9 cellular contexts compared by ENCODE assay signal in genomic region chr5:135246923-135247795, GRCh38.
DNase-seq lines count a peak whose midpoint lies in the region; ATAC-seq and TF ChIP-seq lines count a peak whose summit lies in the region.
"Had no signal": no experiment of that assay in that cellular context is flagged by ENCODE, and none has a peak within 500 bp of the region (broad histone marks: within the 10 kb centered on the region; RNA-seq: fewer than 3 reads in every experiment).

No MANE protein-coding gene starts in this region.

- in situ Hi-C loops in GM13977 (cut with MboI; ENCODE audit: low pct_unique_long_range_greater_than_20kb, low sequenced_read_pairs, unreplicated experiment) = no loop called here

- no peak overlapping the region for H3K4me3 ChIP-seq in mucosa of descending colon

- CTCF ChIA-PET in activated CD8-positive, alpha-beta T cell treated with anti-CD3 and anti-CD28 coated beads for 36 hours (lab: Charles Lee) = interaction anchor here (1.3 kb wide), 1 partner anchor 10 kb away, joined by 3 read pairs; no protein-coding TSS in a partner anchor

- no peaks in the 10 kb centered on the region for H3K9me3 ChIP-seq in mucosa of descending colon

- H3K27ac Mint-ChIP-seq in activated CD8-positive, alpha-beta T cell treated with anti-CD3 and anti-CD28 coated beads for 36 hours = no peak overlapping the region
- H3K27ac Mint-ChIP-seq: dendritic cell treated with granulocyte-macrophage colony-stimulating factor and Interleukin-4, amounts not matched to agents 40 ng/mL and 50 ng/mL, for 4 days had no signal

- peak; percentile 36 for ATAC-seq in mucosa of descending colon
- ATAC-seq in activated CD8-positive, alpha-beta T cell treated with anti-CD3 and anti-CD28 coated beads for 36 hours = no peak
- no peak for ATAC-seq in HG03097 (IDR thresholded peaks at IDR 0.05; ENCODE audit: low FRiP score, unreplicated experiment)

- H3K4me1 ChIP-seq in mucosa of descending colon (ENCODE audit: low read depth) = no peaks in the 10 kb centered on the region

- H3K36me3 ChIP-seq in mucosa of descending colon (ENCODE audit: low read depth) = no peaks in the 10 kb centered on the region

- no peaks in the 10 kb centered on the region for H3K36me3 Mint-ChIP-seq in activated CD8-positive, alpha-beta T cell treated with anti-CD3 and anti-CD28 coated beads for 36 hours (ENCODE audit: low read depth)

- POLR2A ChIA-PET in activated CD8-positive, alpha-beta T cell treated with anti-CD3 and anti-CD28 coated beads for 36 hours (lab: Charles Lee) = no interaction called here

- no peak overlapping the region for H3K4me3 Mint-ChIP-seq in activated CD8-positive, alpha-beta T cell treated with anti-CD3 and anti-CD28 coated beads for 36 hours
- H3K4me3 Mint-ChIP-seq: dendritic cell treated with granulocyte-macrophage colony-stimulating factor and Interleukin-4, amounts not matched to agents 40 ng/mL and 50 ng/mL, for 4 days had no signal

- intact Hi-C loops in mucosa of descending colon (cut with DNase I, micrococcal nuclease) = no loop called here
- intact Hi-C loops in activated CD8-positive, alpha-beta T cell treated with anti-CD3 and anti-CD28 coated beads for 36 hours (cut with micrococcal nuclease) = no loop called here

- H3K4me1 Mint-ChIP-seq in activated CD8-positive, alpha-beta T cell treated with anti-CD3 and anti-CD28 coated beads for 36 hours (ENCODE audit: low read depth) = no peaks in the 10 kb centered on the region

- H3K27me3 Mint-ChIP-seq in activated CD8-positive, alpha-beta T cell treated with anti-CD3 and anti-CD28 coated beads for 36 hours = no peaks in the 10 kb centered on the region

- DNase-seq in DMS79 treated with DMSO at 0.1 percent for 48 hours (lab: John Stamatoyannopoulos, UW) (peak; percentile 45), NCI-H146 treated with DMSO at 0.1 percent for 48 hours (lab: John Stamatoyannopoulos, UW; ENCODE audit: unreplicated experiment) (peak; percentile 5), brain pericyte (ENCODE audit: low read depth, low spot score) (peak; percentile 58), mucosa of descending colon (no peak), cerebellum (ENCODE audit: low spot score) (no peak), GM13977 (ENCODE audit: low spot score) (no peak)
- no peak for DNase-seq in activated CD8-positive, alpha-beta T cell treated with anti-CD3 and anti-CD28 coated beads for 36 hours

- H3K9me3 Mint-ChIP-seq in activated CD8-positive, alpha-beta T cell treated with anti-CD3 and anti-CD28 coated beads for 36 hours = no peaks in the 10 kb centered on the region

- TF ChIP-seq CTCF in mucosa of descending colon (IDR thresholded peaks at IDR 0.05) (no peak), GM13977 (IDR thresholded peaks at IDR 0.05; ENCODE audit: extremely low read depth, insufficient read depth, missing control alignments) (no peak)
- TF ChIP-seq CTCF in activated CD8-positive, alpha-beta T cell treated with anti-CD3 and anti-CD28 coated beads for 36 hours (IDR thresholded peaks at IDR 0.05) = no peak

Comparison
In these comparisons a context has a peak if more than half of its experiments do, and no peak if none do; other contexts are left out.
1. DNase-seq: peak in DMS79 treated with DMSO at 0.1 percent for 48 hours (single experiment), NCI-H146 treated with DMSO at 0.1 percent for 48 hours (single experiment) and brain pericyte (single experiment); none in mucosa of descending colon (0 of 3), activated CD8-positive, alpha-beta T cell treated with anti-CD3 and anti-CD28 coated beads for 36 hours (single experiment), cerebellum (single experiment) and GM13977 (single experiment).